Comparison of ENCODE assay signal across 13 cellular contexts in genomic region chrX:11678174-11678573, GRCh38. TPM values are rescaled to one million over a fixed set of nuclear protein-coding genes. Genes with fewer than 3 reads are reported as not detected.
DNase-seq lines count a peak whose midpoint lies in the region; ATAC-seq and TF ChIP-seq lines count a peak whose summit lies in the region.
"Had no signal": no experiment of that assay in that cellular context is flagged by ENCODE, and none has a peak within 500 bp of the region (broad histone marks: within the 10 kb centered on the region; RNA-seq: fewer than 3 reads in every experiment).

No MANE protein-coding gene starts in this region.

- H3K4me1 ChIP-seq in lower lobe of right lung, result no peaks in the 10 kb centered on the region

- H3K36me3 Mint-ChIP-seq in chondrocyte (ENCODE audit: low read depth), result no peaks in the 10 kb centered on the region
- no peaks in the 10 kb centered on the region for H3K36me3 Mint-ChIP-seq in osteocyte (ENCODE audit: unreplicated experiment)
- H3K36me3 Mint-ChIP-seq: activated naive CD4-positive, alpha-beta T cell treated with anti-CD3 and anti-CD28 coated beads, Interleukin-2, amount 10 ng/mL, durations not matched to agents 7 days and 5 days had no signal

- ATAC-seq in lower lobe of right lung, result no peak

- H3K27ac Mint-ChIP-seq in chondrocyte (ENCODE audit: unreplicated experiment) (peak overlapping the region; percentile 46), osteocyte (ENCODE audit: unreplicated experiment) (no peak overlapping the region)
- H3K27ac Mint-ChIP-seq: activated naive CD4-positive, alpha-beta T cell treated with anti-CD3 and anti-CD28 coated beads, Interleukin-2, amount 10 ng/mL, durations not matched to agents 7 days and 5 days had no signal

- no peaks in the 10 kb centered on the region for H3K9me3 ChIP-seq in lower lobe of right lung

- intact Hi-C loops in lower lobe of right lung (cut with DNase I), result no loop called here

- no peak overlapping the region for H3K27ac ChIP-seq in lower lobe of right lung

- no peak overlapping the region for H3K4me3 ChIP-seq in GM12875 (ENCODE audit: low read depth, low read length)
- H3K4me3 ChIP-seq in lower lobe of right lung, result no peak overlapping the region

- peak; percentile 40; the same call in 1 of the 2 replicates for TF ChIP-seq CTCF in GM12875 (IDR thresholded peaks at IDR 0.05; ENCODE audit: borderline replicate concordance, insufficient read depth, low read depth, low read length)
- TF ChIP-seq CTCF in LNCAP (IDR thresholded peaks at IDR 0.05), result peak; percentile 37; the same call in 1 of the 2 replicates
- TF ChIP-seq CTCF in chondrocyte (IDR thresholded peaks at IDR 0.05), result peak; percentile 70
- peak; percentile 46 for TF ChIP-seq CTCF in osteocyte (IDR thresholded peaks at IDR 0.05)
- no peak for TF ChIP-seq CTCF in lower lobe of right lung (IDR thresholded peaks at IDR 0.05)

- H3K4me3 Mint-ChIP-seq in chondrocyte (ENCODE audit: unreplicated experiment) (no peak overlapping the region), osteocyte (ENCODE audit: unreplicated experiment) (no peak overlapping the region)
- H3K4me3 Mint-ChIP-seq: activated naive CD4-positive, alpha-beta T cell treated with anti-CD3 and anti-CD28 coated beads, Interleukin-2, amount 10 ng/mL, durations not matched to agents 7 days and 5 days had no signal

- DNase-seq in chondrocyte (ENCODE audit: low spot score) (no peak), osteocyte (ENCODE audit: extremely low spot score, unreplicated experiment) (no peak), lower lobe of right lung (no peak), NCI-H510A (lab: John Stamatoyannopoulos, UW) (no peak), NCI-H2029 (lab: John Stamatoyannopoulos, UW) (no peak)
- DNase-seq: activated CD4-positive, alpha-beta T cell treated with anti-CD3 and anti-CD28 coated beads for 48 hours; activated naive CD4-positive, alpha-beta T cell treated with anti-CD3 and anti-CD28 coated beads, Interleukin-2, amount 10 ng/mL, durations not matched to agents 7 days and 5 days; DMS153; NCI-H1930; posterior cingulate gyrus; SHP77 had no signal

- H3K4me1 Mint-ChIP-seq in chondrocyte (ENCODE audit: low read depth) (peaks cover 5% of the 10 kb centered on the region), osteocyte (ENCODE audit: unreplicated experiment) (peaks cover 5% of the 10 kb centered on the region)
- H3K4me1 Mint-ChIP-seq: activated naive CD4-positive, alpha-beta T cell treated with anti-CD3 and anti-CD28 coated beads, Interleukin-2, amount 10 ng/mL, durations not matched to agents 7 days and 5 days had no signal

- H3K36me3 ChIP-seq in lower lobe of right lung, result no peaks in the 10 kb centered on the region

- H3K27me3 ChIP-seq in lower lobe of right lung (ENCODE audit: low read depth), result no peaks in the 10 kb centered on the region

- H3K27me3 Mint-ChIP-seq in chondrocyte (ENCODE audit: low read depth), result no peaks in the 10 kb centered on the region
- H3K27me3 Mint-ChIP-seq in osteocyte (ENCODE audit: unreplicated experiment), result no peaks in the 10 kb centered on the region
- H3K27me3 Mint-ChIP-seq: activated naive CD4-positive, alpha-beta T cell treated with anti-CD3 and anti-CD28 coated beads, Interleukin-2, amount 10 ng/mL, durations not matched to agents 7 days and 5 days had no signal

- peaks cover 10% of the 10 kb centered on the region for H3K9me3 Mint-ChIP-seq in chondrocyte (ENCODE audit: low read depth)
- H3K9me3 Mint-ChIP-seq in osteocyte (ENCODE audit: unreplicated experiment), result peaks cover 10% of the 10 kb centered on the region
- H3K9me3 Mint-ChIP-seq: activated naive CD4-positive, alpha-beta T cell treated with anti-CD3 and anti-CD28 coated beads, Interleukin-2, amount 10 ng/mL, durations not matched to agents 7 days and 5 days had no signal

RNA-seq across cellular contexts. Expression of gene ARHGAP6, which starts 12.5 kb away (rescaled TPM):
- 0.48 to 1.7 TPM (median 1.5 TPM) in 3 replicates for total RNA-seq in chondrocyte
- total RNA-seq in osteocyte, result 3.5 and 4.2 TPM in 2 replicates
- 16.7 TPM for total RNA-seq in lower lobe of right lung
